ENCODE assay signal across 17 cellular contexts in the genomic region with DNA sequence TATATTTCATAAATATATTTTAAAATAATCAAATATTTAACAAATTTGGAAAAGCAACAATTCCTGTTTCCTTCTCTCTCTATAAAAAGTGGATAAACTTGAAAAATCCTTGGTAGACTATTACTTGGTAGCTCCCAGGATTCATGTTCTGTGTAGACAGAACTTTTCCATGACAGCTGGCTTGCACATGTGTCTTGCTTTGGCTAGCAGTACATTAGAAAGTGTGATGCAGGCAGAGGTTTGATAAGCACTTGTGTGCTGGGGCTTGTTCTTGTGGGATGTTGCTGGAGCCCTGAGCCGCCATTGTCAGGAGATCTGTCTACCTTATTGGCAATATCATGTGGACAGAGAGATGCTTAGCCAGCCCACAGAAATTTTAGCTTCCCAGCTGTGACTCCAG.
DNase-seq lines count a peak whose midpoint lies in the region; ATAC-seq, FAIRE-seq and TF ChIP-seq lines count a peak whose summit lies in the region.
"Had no signal": no experiment of that assay in that cellular context is flagged by ENCODE, and none has a peak within 500 bp of the region (broad histone marks: within the 10 kb centered on the region; RNA-seq: fewer than 3 reads in every experiment).

No MANE protein-coding gene starts in this region.

- H3K9me3 ChIP-seq in SK-N-SH (no peaks in the 10 kb centered on the region), small intestine (ENCODE audit: control insufficient read depth, low read depth) (no peaks in the 10 kb centered on the region)
- H3K9me3 ChIP-seq: BE2C, HAP-1 had no signal

- H3K36me3 ChIP-seq in SK-N-SH (replicated peaks in 1 of 2; ENCODE audit: control insufficient read depth in 1 of 2, insufficient read depth in 2 of 2, low read length in 1 of 2) = no peaks in the 10 kb centered on the region
- no peaks in the 10 kb centered on the region for H3K36me3 ChIP-seq in small intestine (ENCODE audit: control insufficient read depth in 2 of 2, insufficient read depth in 2 of 2, low read length in 2 of 2)
- H3K36me3 ChIP-seq: BE2C, HAP-1 had no signal

- H2AFZ ChIP-seq in SK-N-SH (ENCODE audit: low read depth) = no peak overlapping the region
- H2AFZ ChIP-seq: GM23248 had no signal

- 0 out of 2 replicates have a peak overlapping the region, but pooled peaks have one; percentile 45 for H3K27ac Mint-ChIP-seq in WTC11
- H3K27ac Mint-ChIP-seq: CD8-positive, alpha-beta memory T cell had no signal

- TF ChIP-seq POLR2A in GM12891 (IDR thresholded peaks at IDR 0.05; ENCODE audit: low read depth, low read length) = no peak

- ATAC-seq in SK-N-SH treated with all-trans-retinoic acid at 6 μM for 48 hours (no peak), WTC11 (no peak), HG02571 (IDR thresholded peaks at IDR 0.05; ENCODE audit: unreplicated experiment) (no peak)

- H3K9me2 ChIP-seq in SK-N-SH = no peaks in the 10 kb centered on the region

- TF ChIP-seq CTCF in SK-N-SH (IDR thresholded peaks at IDR 0.05) (no peak), WTC11 (IDR thresholded peaks at IDR 0.05) (no peak)

- POLR2A ChIA-PET in SK-N-SH (lab: Yijun Ruan, JAX) (interaction anchor here (1.3 kb wide), 1 partner anchor 727 kb away, joined by 3 read pairs; no protein-coding TSS in a partner anchor), WTC11 (lab: Charles Lee) (no interaction called here)

- H3K79me2 ChIP-seq in SK-N-SH (ENCODE audit: insufficient read depth) = no peaks in the 10 kb centered on the region

- no peak overlapping the region for H3K27ac ChIP-seq in SK-N-SH (ENCODE audit: low read depth in 2 of 2, low read length in 1 of 2)
- H3K27ac ChIP-seq in small intestine (ENCODE audit: low read depth in 1 of 2, low read length in 1 of 2) = no peak overlapping the region
- H3K27ac ChIP-seq: GM23248 had no signal

- no peak overlapping the region for H3K4me3 ChIP-seq in SK-N-SH (ENCODE audit: low read depth in 2 of 2, low read length in 1 of 2)
- H3K4me3 ChIP-seq in small intestine (ENCODE audit: low read depth in 1 of 2, low read length in 2 of 2) = no peak overlapping the region
- H3K4me3 ChIP-seq: GM23248, HAP-1 had no signal

- no peak for TF ChIP-seq RAD21 in SK-N-SH (IDR thresholded peaks at IDR 0.05; ENCODE audit: low read length)

- peaks cover 46% of the 10 kb centered on the region for H3K4me1 Mint-ChIP-seq in WTC11
- H3K4me1 Mint-ChIP-seq: CD8-positive, alpha-beta memory T cell had no signal

- H3K9me3 Mint-ChIP-seq in WTC11 = no peaks in the 10 kb centered on the region
- H3K9me3 Mint-ChIP-seq: CD8-positive, alpha-beta memory T cell had no signal

- H3K4me3 Mint-ChIP-seq in WTC11 = no peak overlapping the region
- H3K4me3 Mint-ChIP-seq: CD4-positive, CD25-positive, alpha-beta regulatory T cell; CD8-positive, alpha-beta memory T cell had no signal

- H3K27me3 ChIP-seq in SK-N-SH (ENCODE audit: insufficient read depth) = no peaks in the 10 kb centered on the region
- H3K27me3 ChIP-seq in small intestine (ENCODE audit: control insufficient read depth in 2 of 2, insufficient read depth in 2 of 2, low read length in 2 of 2) = no peaks in the 10 kb centered on the region
- H3K27me3 ChIP-seq: BE2C had no signal

- CTCF ChIA-PET in SK-N-SH (lab: Yijun Ruan, JAX) = interaction anchor here (1.4 kb wide), 1 partner anchor 9 kb away, joined by 5 read pairs; no protein-coding TSS in a partner anchor
- CTCF ChIA-PET in WTC11 (lab: Charles Lee) = interaction anchor here (1.2 kb wide), 1 partner anchor 72 kb away, joined by 4 read pairs; no protein-coding TSS in a partner anchor

- H4K20me1 ChIP-seq in SK-N-SH (ENCODE audit: insufficient read depth) = no peaks in the 10 kb centered on the region

- no peaks in the 10 kb centered on the region for H3K27me3 Mint-ChIP-seq in WTC11 (ENCODE audit: low read depth)
- H3K27me3 Mint-ChIP-seq: CD4-positive, CD25-positive, alpha-beta regulatory T cell; CD8-positive, alpha-beta memory T cell had no signal

- DNase-seq in SK-N-SH (peak; percentile 27), GM12891 (ENCODE audit: insufficient read length, low spot score) (no peak), WTC11 (ENCODE audit: low spot score) (no peak), small intestine (no peak), nucleus accumbens (lab: John Stamatoyannopoulos, UW) (no peak)
- DNase-seq: BE2C; C1 segment of cervical spinal cord; CD4-positive, CD25-positive, alpha-beta regulatory T cell; CD8-positive, alpha-beta memory T cell; COR-L47; DMS153; DMS79 treated with DMSO at 0.1 percent for 48 hours; GF-D8; GM23248 had no signal

- FAIRE-seq in GM12891 (lab: Jason Lieb, UNC) = peak; percentile 28
- FAIRE-seq in small intestine (lab: Jason Lieb, UNC) = peak; percentile 26

- H3F3A ChIP-seq in SK-N-SH (replicated peaks; ENCODE audit: insufficient read depth) = peaks cover 3% of the 10 kb centered on the region

- WGBS in SK-N-SH (ENCODE audit: low lambda C conversion rate) = 100% methylated on average over 1 of the region's 1 CpG
- 95 to 97% (median 97%) methylated on average over 1 of the region's 1 CpG for WGBS in small intestine, 3 donors

- no peak overlapping the region for H3K9ac ChIP-seq in SK-N-SH
- H3K9ac ChIP-seq: GM23248 had no signal

- no peak for TF ChIP-seq EP300 in SK-N-SH (IDR thresholded peaks at IDR 0.05; ENCODE audit: borderline replicate concordance in 1 of 2, low read depth in 1 of 2, low read length in 1 of 2)

- H3K4me2 ChIP-seq in SK-N-SH = no peak overlapping the region

- no peaks in the 10 kb centered on the region for H3K36me3 Mint-ChIP-seq in WTC11

- H3K4me1 ChIP-seq in SK-N-SH (ENCODE audit: control insufficient read depth in 1 of 2, insufficient read depth in 2 of 2, low read depth in 1 of 2, low read length in 1 of 2) = peaks cover 0 to 6% of the 10 kb centered on the region in 2 experiments; a peak in 2 of 4 replicates
- H3K4me1 ChIP-seq in small intestine (ENCODE audit: control insufficient read depth in 2 of 2, insufficient read depth in 1 of 2, low read depth in 1 of 2, low read length in 1 of 2) = no peaks in the 10 kb centered on the region

TF ChIP-seq in SK-N-SH, 30 proteins besides CTCF, POLR2A, EP300 and RAD21 (continues in another document):
- no peak for TF ChIP-seq RFX5 (IDR thresholded peaks at IDR 0.05; ENCODE audit: low read length)
- TF ChIP-seq FOSL2 (IDR thresholded peaks at IDR 0.05; ENCODE audit: borderline replicate concordance, low read depth) = no peak

TF ChIP-seq in SK-N-SH treated with all-trans-retinoic acid at 6 μM for 48 hours, 23 proteins besides CTCF, POLR2A, EP300 and RAD21 (continues in another document):
- no peak for TF ChIP-seq ESRRG (CRISPR knock-in tag; IDR thresholded peaks at IDR 0.05)
- no peak for TF ChIP-seq CSDC2 (CRISPR knock-in tag; IDR thresholded peaks at IDR 0.05)
- no peak for TF ChIP-seq ZFP30 (CRISPR knock-in tag; IDR thresholded peaks at IDR 0.05)
- TF ChIP-seq ZNF565 (CRISPR knock-in tag; conservative IDR thresholded peaks at IDR 0.05; ENCODE audit: low read depth) = no peak
- no peak for TF ChIP-seq BACH2 (CRISPR knock-in tag; IDR thresholded peaks at IDR 0.05; ENCODE audit: borderline replicate concordance)

TF ChIP-seq in GM12891, 5 proteins besides CTCF, POLR2A, EP300 and RAD21:
- no peak for TF ChIP-seq SPI1 (IDR thresholded peaks at IDR 0.05; ENCODE audit: low read depth, low read length)
- TF ChIP-seq POLR2AphosphoS5 (IDR thresholded peaks at IDR 0.05; ENCODE audit: low read depth, low read length) = no peak
- TF ChIP-seq POU2F2 (IDR thresholded peaks at IDR 0.05; ENCODE audit: low read depth, low read length) = no peak
- TF ChIP-seq PAX5 (IDR thresholded peaks at IDR 0.05; ENCODE audit: insufficient read depth, low read length, severe bottlenecking) = no peak
- TF ChIP-seq TAF1 (IDR thresholded peaks at IDR 0.05; ENCODE audit: low read depth, low read length) = no peak

TF ChIP-seq in WTC11, 78 proteins besides CTCF, POLR2A, EP300 and RAD21 (continues in another document):
- TF ChIP-seq, protein P1, sequence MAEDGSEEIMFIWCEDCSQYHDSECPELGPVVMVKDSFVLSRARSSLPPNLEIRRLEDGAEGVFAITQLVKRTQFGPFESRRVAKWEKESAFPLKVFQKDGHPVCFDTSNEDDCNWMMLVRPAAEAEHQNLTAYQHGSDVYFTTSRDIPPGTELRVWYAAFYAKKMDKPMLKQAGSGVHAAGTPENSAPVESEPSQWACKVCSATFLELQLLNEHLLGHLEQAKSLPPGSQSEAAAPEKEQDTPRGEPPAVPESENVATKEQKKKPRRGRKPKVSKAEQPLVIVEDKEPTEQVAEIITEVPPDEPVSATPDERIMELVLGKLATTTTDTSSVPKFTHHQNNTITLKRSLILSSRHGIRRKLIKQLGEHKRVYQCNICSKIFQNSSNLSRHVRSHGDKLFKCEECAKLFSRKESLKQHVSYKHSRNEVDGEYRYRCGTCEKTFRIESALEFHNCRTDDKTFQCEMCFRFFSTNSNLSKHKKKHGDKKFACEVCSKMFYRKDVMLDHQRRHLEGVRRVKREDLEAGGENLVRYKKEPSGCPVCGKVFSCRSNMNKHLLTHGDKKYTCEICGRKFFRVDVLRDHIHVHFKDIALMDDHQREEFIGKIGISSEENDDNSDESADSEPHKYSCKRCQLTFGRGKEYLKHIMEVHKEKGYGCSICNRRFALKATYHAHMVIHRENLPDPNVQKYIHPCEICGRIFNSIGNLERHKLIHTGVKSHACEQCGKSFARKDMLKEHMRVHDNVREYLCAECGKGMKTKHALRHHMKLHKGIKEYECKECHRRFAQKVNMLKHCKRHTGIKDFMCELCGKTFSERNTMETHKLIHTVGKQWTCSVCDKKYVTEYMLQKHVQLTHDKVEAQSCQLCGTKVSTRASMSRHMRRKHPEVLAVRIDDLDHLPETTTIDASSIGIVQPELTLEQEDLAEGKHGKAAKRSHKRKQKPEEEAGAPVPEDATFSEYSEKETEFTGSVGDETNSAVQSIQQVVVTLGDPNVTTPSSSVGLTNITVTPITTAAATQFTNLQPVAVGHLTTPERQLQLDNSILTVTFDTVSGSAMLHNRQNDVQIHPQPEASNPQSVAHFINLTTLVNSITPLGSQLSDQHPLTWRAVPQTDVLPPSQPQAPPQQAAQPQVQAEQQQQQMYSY (CRISPR knock-in tag; IDR thresholded peaks at IDR 0.05) = no peak
- no peak for TF ChIP-seq NFE2L1 (CRISPR knock-in tag; IDR thresholded peaks at IDR 0.05)
- TF ChIP-seq ELF4 (CRISPR knock-in tag; IDR thresholded peaks at IDR 0.05; ENCODE audit: low read depth) = no peak
- TF ChIP-seq GTF2I (CRISPR knock-in tag; conservative IDR thresholded peaks at IDR 0.05) = no peak
- no peak for TF ChIP-seq NFATC4 (CRISPR knock-in tag; IDR thresholded peaks at IDR 0.05)
- TF ChIP-seq SMAD4 (CRISPR knock-in tag; IDR thresholded peaks at IDR 0.05) = no peak
